Comparison of ENCODE assay signal across 8 cellular contexts in the genomic region with DNA sequence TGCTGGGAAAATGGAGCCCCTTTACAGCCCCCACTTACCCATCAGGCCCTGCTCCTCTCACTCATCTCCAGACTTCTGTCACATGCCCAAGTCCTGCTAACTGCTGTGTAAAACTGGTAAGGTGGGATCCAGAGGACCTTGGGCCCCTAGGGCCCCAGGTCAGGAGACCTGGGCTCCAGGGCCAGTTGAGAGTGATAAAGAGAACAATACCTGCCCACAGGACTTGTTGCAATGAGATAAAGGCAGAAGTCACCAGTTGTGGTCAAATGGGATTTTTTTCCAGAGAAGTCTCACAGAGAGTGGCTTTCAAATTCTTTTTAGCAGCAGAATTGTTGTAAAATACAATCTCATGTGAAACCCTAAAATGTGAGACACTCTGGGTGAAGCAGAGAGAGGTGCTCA. TPM values are rescaled to one million over a fixed set of nuclear protein-coding genes. Genes with fewer than 3 reads are reported as not detected.
DNase-seq lines count a peak whose midpoint lies in the region; ATAC-seq and TF ChIP-seq lines count a peak whose summit lies in the region.

No MANE protein-coding gene starts in this region.

- peak overlapping the region; percentile 46; the same call in 1 of the 3 replicates for H2BK15ac ChIP-seq in IMR-90 (ENCODE audit: low read depth, low read length)

- H2BK5ac ChIP-seq in IMR-90 (ENCODE audit: low read depth, low read length, poor library complexity, severe bottlenecking) = peak overlapping the region; percentile 52

- no peaks in the 10 kb centered on the region for H3K36me3 Mint-ChIP-seq in nephron (ENCODE audit: low read depth)

- dilution Hi-C loops in IMR-90 (cut with HindIII; ENCODE audit: low sequenced_read_pairs, unreplicated experiment) = no loop called here
- dilution Hi-C loops in mammary epithelial cell (cut with HindIII; ENCODE audit: low sequenced_read_pairs) = no loop called here

- H3K27me3 ChIP-seq in AG04450 (ENCODE audit: control insufficient read depth, insufficient read depth, low read length) = no peaks in the 10 kb centered on the region
- H3K27me3 ChIP-seq in IMR-90 (ENCODE audit: control insufficient read depth, insufficient read depth, low read length) = no peaks in the 10 kb centered on the region; the same call in 1 of the 2 replicates
- H3K27me3 ChIP-seq in mammary epithelial cell (ENCODE audit: insufficient read depth, low read length) = no peaks in the 10 kb centered on the region

- H3K27ac ChIP-seq in AG04450 (ENCODE audit: low read depth, low read length) (peak overlapping the region; percentile 68), IMR-90 (ENCODE audit: insufficient read depth, low read length) (peak overlapping the region; percentile 21; the same call in 1 of the 2 replicates), mammary epithelial cell (ENCODE audit: insufficient read depth, low read depth, low read length) (peak overlapping the region; percentile 32)

- CTCF ChIA-PET in AG04450 (lab: Charles Lee) = interaction anchor here (0.6 kb wide), 1 partner anchor 10 kb away, joined by 4 read pairs; no protein-coding TSS in a partner anchor
- CTCF ChIA-PET in IMR-90 (lab: Yijun Ruan, JAX) = interaction anchor here (0.7 kb wide), 1 partner anchor 160 kb away, joined by 3 read pairs; no protein-coding TSS in a partner anchor
- CTCF ChIA-PET in mammary epithelial cell (lab: Charles Lee; ENCODE audit: low non-redundant PET) = no interaction called here

- peaks cover 14% of the 10 kb centered on the region for H3K9me1 ChIP-seq in IMR-90 (ENCODE audit: insufficient read depth, low read length)

- H3K9me3 Mint-ChIP-seq in nephron = no peaks in the 10 kb centered on the region

- peak overlapping the region; percentile 89 for H2AK9ac ChIP-seq in IMR-90 (replicated peaks; ENCODE audit: low read depth, low read length, poor library complexity)

- H2BK120ac ChIP-seq in IMR-90 (ENCODE audit: low read depth, low read length) = peak overlapping the region; percentile 82

- H3K9ac ChIP-seq in IMR-90 (ENCODE audit: low read depth, low read length) = no peak overlapping the region
- no peak overlapping the region for H3K9ac ChIP-seq in mammary epithelial cell (ENCODE audit: insufficient read depth, low read length)

- H3K27me3 Mint-ChIP-seq in nephron (ENCODE audit: low read depth) = peaks cover 14% of the 10 kb centered on the region

- DNase-seq in AG04450 (ENCODE audit: low read depth, low spot score) = no peak
- DNase-seq in IMR-90 = no peak
- no peak for DNase-seq in mammary epithelial cell
- DNase-seq in activated CD8-positive, alpha-beta memory T cell treated with anti-CD3 and anti-CD28 coated beads for 24 hours = no peak
- DNase-seq in RKO (ENCODE audit: low spot score) = no peak

- H4K20me1 ChIP-seq in IMR-90 (ENCODE audit: insufficient read depth, low read length) (peaks cover 16% of the 10 kb centered on the region), mammary epithelial cell (ENCODE audit: insufficient read depth, low read length) (no peaks in the 10 kb centered on the region)

- H3K9me3 ChIP-seq in AG04450 (ENCODE audit: control insufficient read depth, insufficient read depth, low read length) = no peaks in the 10 kb centered on the region; the same call in 1 of the 2 replicates
- H3K9me3 ChIP-seq in IMR-90 (ENCODE audit: control insufficient read depth, insufficient read depth, low read length) = no peaks in the 10 kb centered on the region
- H3K9me3 ChIP-seq in mammary epithelial cell (replicated peaks; ENCODE audit: insufficient read depth, low read length) = no peaks in the 10 kb centered on the region

- no peak for ATAC-seq in IMR-90 (ENCODE audit: low read depth)
- no peak for ATAC-seq in GM21737 (IDR thresholded peaks at IDR 0.05; ENCODE audit: unreplicated experiment)
- ATAC-seq in HG03025 (IDR thresholded peaks at IDR 0.05; ENCODE audit: low FRiP score, unreplicated experiment) = no peak

- H2AK5ac ChIP-seq in IMR-90 (ENCODE audit: low read depth, low read length) = peak overlapping the region; percentile 73

- TF ChIP-seq POLR2A in IMR-90 (IDR thresholded peaks at IDR 0.05; ENCODE audit: low read depth, low read length) = no peak

- TF ChIP-seq RAD21 in IMR-90 (IDR thresholded peaks at IDR 0.05; ENCODE audit: low read length) = no peak

- TF ChIP-seq CTCF in AG04450 (IDR thresholded peaks at IDR 0.05; ENCODE audit: low read depth, low read length) (no peak), IMR-90 (conservative IDR thresholded peaks at IDR 0.05; ENCODE audit: low read depth, low read length) (no peak), mammary epithelial cell (conservative IDR thresholded peaks at IDR 0.05 in 1 of 2, IDR thresholded peaks at IDR 0.05 in 1 of 2; ENCODE audit: extremely low read depth in 1 of 2, insufficient read depth in 1 of 2, low read depth in 1 of 2, low read length in 2 of 2) (no peak), nephron (IDR thresholded peaks at IDR 0.05; ENCODE audit: unreplicated experiment in 3 of 3) (no peak)

- H3K4me3 ChIP-seq in AG04450 (ENCODE audit: low read depth, low read length) (no peak overlapping the region), IMR-90 (ENCODE audit: insufficient read depth, low read depth, low read length) (no peak overlapping the region), mammary epithelial cell (replicated peaks in 1 of 3; ENCODE audit: insufficient read depth in 1 of 3, low read depth in 2 of 3, low read length in 3 of 3) (no peak overlapping the region)

- no peak overlapping the region for H3K4me2 ChIP-seq in IMR-90 (ENCODE audit: low read depth, low read length)
- H3K4me2 ChIP-seq in mammary epithelial cell (ENCODE audit: insufficient read depth, low read depth, low read length) = peak overlapping the region; percentile 42

- H2BK20ac ChIP-seq in IMR-90 (ENCODE audit: low read depth, low read length) = peak overlapping the region; percentile 75

- H3K27ac Mint-ChIP-seq in nephron = peak overlapping the region in 2 of 3 experiments; percentile 80 to 96

- H3K56ac ChIP-seq in IMR-90 (ENCODE audit: extremely low read depth, insufficient read depth, low read length) = no peak overlapping the region

- intact Hi-C loops in IMR-90 (cut with micrococcal nuclease) (no loop called here), mammary epithelial cell (cut with micrococcal nuclease) (no loop called here)

- BruUV-seq in IMR-90 (replicated peaks; lab: Mats Ljungman, UMichigan) (no TSS peak), mammary epithelial cell (replicated peaks; lab: Mats Ljungman, UMichigan) (no TSS peak)

- H3K4me1 ChIP-seq in IMR-90 (ENCODE audit: control insufficient read depth, insufficient read depth, low read length) = peaks cover 31% of the 10 kb centered on the region
- H3K4me1 ChIP-seq in mammary epithelial cell (ENCODE audit: insufficient read depth, low read length) = peaks cover 51% of the 10 kb centered on the region

- H3K4ac ChIP-seq in IMR-90 (ENCODE audit: low read depth, low read length) = peak overlapping the region; percentile 74

- H2AFZ ChIP-seq in IMR-90 (replicated peaks; ENCODE audit: low read length, poor library complexity) (peak overlapping the region; percentile 69), mammary epithelial cell (ENCODE audit: low read depth, low read length) (peak overlapping the region; percentile 43)

- no peak overlapping the region; the same call in 1 of the 2 replicates for H3K18ac ChIP-seq in IMR-90 (ENCODE audit: low read depth, low read length)

- H3K23ac ChIP-seq in IMR-90 (ENCODE audit: low read depth, low read length) = no peak overlapping the region

- peaks cover 47% of the 10 kb centered on the region for H3K4me1 Mint-ChIP-seq in nephron

- no peaks in the 10 kb centered on the region for H3K36me3 ChIP-seq in IMR-90 (ENCODE audit: control insufficient read depth, insufficient read depth, low read length)
- H3K36me3 ChIP-seq in mammary epithelial cell (ENCODE audit: insufficient read depth, low read length) = no peaks in the 10 kb centered on the region

- H3K4me3 Mint-ChIP-seq in nephron = peak overlapping the region; percentile 84 to 93 (median 91)

- in situ Hi-C loops in IMR-90 (cut with MboI; ENCODE audit: low sequenced_read_pairs) (no loop called here), mammary epithelial cell (cut with MboI; ENCODE audit: low sequenced_read_pairs in 2 of 2) (no loop called here)

- POLR2A ChIA-PET in AG04450 (lab: Yijun Ruan, JAX) (no interaction called here), IMR-90 (lab: Charles Lee; ENCODE audit: unreplicated experiment) (interaction anchor here (0.5 kb wide), 1 partner anchor 30 kb away, joined by 3 read pairs; no protein-coding TSS in a partner anchor)

- peaks cover 14 to 38% of the 10 kb centered on the region in 2 experiments; a peak in 3 of 4 replicates for H3K79me1 ChIP-seq in IMR-90 (ENCODE audit: low read depth in 1 of 2, low read length in 2 of 2)

- H4K5ac ChIP-seq in IMR-90 (ENCODE audit: low read depth, low read length) = peak overlapping the region; percentile 2; the same call in 1 of the 2 replicates

- peak overlapping the region; percentile 80 to 98 for H4K8ac ChIP-seq in IMR-90 (ENCODE audit: low read depth in 2 of 2, low read length in 2 of 2)

- H3K79me2 ChIP-seq in mammary epithelial cell (ENCODE audit: insufficient read depth, low read length) = peaks cover 37% of the 10 kb centered on the region

- H4K91ac ChIP-seq in IMR-90 (ENCODE audit: insufficient read depth, low read depth, low read length) = peak overlapping the region; percentile 81

- H3K14ac ChIP-seq in IMR-90 (replicated peaks; ENCODE audit: low read depth, low read length) = peak overlapping the region; percentile 73

RNA-seq across cellular contexts. Expression of a gene that starts 0.8 kb away (rescaled TPM):
- polyA plus RNA-seq in AG04450 (2011; rRNA removed) (14.0 and 21.5 TPM in 2 replicates), IMR-90 (2012; rRNA removed) (54.3 and 59.5 TPM in 2 replicates), mammary epithelial cell (37.0 TPM)
- 22.6 and 38.5 TPM in 2 replicates for polyA minus RNA-seq in AG04450 (2011; rRNA and poly(A)+ RNA removed)
- total RNA-seq in IMR-90 (2012; rRNA removed) (30.8 and 34.8 TPM in 2 replicates), mammary epithelial cell (10 to 100 TPM; 49.6 to 50.3 TPM)
- 63.9 and 93.8 TPM in 2 replicates for polyA plus RNA-seq in IMR-90 (2012; cell fraction: cytosol; rRNA removed)
- polyA plus RNA-seq in IMR-90 (2012; cell fraction: nucleus; rRNA removed; ENCODE audit: low replicate concordance) = 31.1 and 62.0 TPM in 2 replicates
- polyA minus RNA-seq in mammary epithelial cell = 44.6 TPM

RNA-seq across cellular contexts. Expression of a gene that starts 15.2 kb away (rescaled TPM):
- 5.5 and 7.1 TPM in 2 replicates for polyA plus RNA-seq in AG04450 (2011; rRNA removed)
- 7.1 and 8.9 TPM in 2 replicates for polyA minus RNA-seq in AG04450 (2011; rRNA and poly(A)+ RNA removed)
- 9.7 and 11.7 TPM in 2 replicates for total RNA-seq in IMR-90 (2012; rRNA removed)
- polyA plus RNA-seq in IMR-90 (2012; rRNA removed) = 10.5 and 12.5 TPM in 2 replicates
- polyA plus RNA-seq in IMR-90 (2012; cell fraction: cytosol; rRNA removed) = 7.8 and 7.9 TPM in 2 replicates
- polyA plus RNA-seq in IMR-90 (2012; cell fraction: nucleus; rRNA removed; ENCODE audit: low replicate concordance) = 61.9 and 147 TPM in 2 replicates
- 1 to 10 TPM in 1 of 2 donors, not detected in 1; 2.8 TPM for total RNA-seq in mammary epithelial cell
- not detected for polyA plus RNA-seq in mammary epithelial cell
- polyA minus RNA-seq in mammary epithelial cell = not detected

RNA-seq across cellular contexts. Expression of a gene that starts 34.0 kb away (rescaled TPM):
- polyA plus RNA-seq in AG04450 (2011; rRNA removed) (14.3 and 20.6 TPM in 2 replicates), IMR-90 (2012; rRNA removed) (52.5 and 55.5 TPM in 2 replicates), mammary epithelial cell (8.7 TPM)
- 16.2 and 23.4 TPM in 2 replicates for polyA minus RNA-seq in AG04450 (2011; rRNA and poly(A)+ RNA removed)
- total RNA-seq in IMR-90 (2012; rRNA removed) (3.4 and 6.1 TPM in 2 replicates), mammary epithelial cell (10 to 100 TPM; 11.5 to 12.5 TPM)
- 22.5 and 26.8 TPM in 2 replicates for polyA plus RNA-seq in IMR-90 (2012; cell fraction: cytosol; rRNA removed)
- 104 and 294 TPM in 2 replicates for polyA plus RNA-seq in IMR-90 (2012; cell fraction: nucleus; rRNA removed; ENCODE audit: low replicate concordance)
- 46.6 TPM for polyA minus RNA-seq in mammary epithelial cell
